In the genomic region with DNA sequence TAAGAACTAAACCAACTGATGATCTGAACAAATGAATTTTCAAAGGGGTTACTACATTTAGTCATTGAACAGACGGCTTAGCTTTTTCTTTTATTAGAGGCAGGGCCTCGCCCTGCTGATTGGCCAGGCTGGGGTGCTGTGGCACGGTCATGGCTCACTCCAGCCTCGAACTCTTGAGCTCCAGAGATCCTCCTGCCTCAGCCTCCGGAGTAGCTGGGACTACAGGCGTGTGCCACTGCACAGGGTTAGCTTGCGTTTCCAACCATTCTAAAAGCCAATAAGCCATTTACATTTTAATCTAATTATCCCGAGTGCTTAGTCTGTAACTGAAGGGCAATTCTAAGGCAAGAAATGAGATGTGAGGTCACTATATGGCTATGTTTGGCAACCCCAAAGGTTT, we compare ENCODE assay signal across 8 cellular contexts. TPM values are rescaled to one million over a fixed set of nuclear protein-coding genes. Genes with fewer than 3 reads are reported as not detected.
DNase-seq lines count a peak whose midpoint lies in the region; ATAC-seq and TF ChIP-seq lines count a peak whose summit lies in the region.

No MANE protein-coding gene starts in this region.

- H3K27me3 ChIP-seq in iPS-20b (ENCODE audit: insufficient read depth, low read length): no peaks in the 10 kb centered on the region
- H3K27me3 ChIP-seq in subcutaneous abdominal adipose tissue (ENCODE audit: control insufficient read depth in 5 of 5, insufficient read depth in 4 of 5, low read length in 5 of 5): no peaks in the 10 kb centered on the region

- H3K27ac ChIP-seq in 22Rv1 (peak overlapping the region; percentile 99), iPS-20b (ENCODE audit: low read length) (no peak overlapping the region), subcutaneous abdominal adipose tissue (ENCODE audit: low read depth, low read length) (peak overlapping the region; percentile 94)

- no peaks in the 10 kb centered on the region for H3K4me1 ChIP-seq in iPS-20b (ENCODE audit: insufficient read depth, low read length)
- peaks cover 2 to 31% (median 23%) of the 10 kb centered on the region in 5 donors for H3K4me1 ChIP-seq in subcutaneous abdominal adipose tissue (ENCODE audit: control insufficient read depth in 5 of 5, insufficient read depth in 5 of 5, low read length in 5 of 5)

- H3K27me3 Mint-ChIP-seq in HFFc6 (ENCODE audit: insufficient read depth): peaks cover 1% of the 10 kb centered on the region; the same call in 1 of the 2 replicates

- peaks cover 25% of the 10 kb centered on the region for H3K4me1 Mint-ChIP-seq in HFFc6 (ENCODE audit: low read depth)

- H3K4me3 ChIP-seq in iPS-20b (ENCODE audit: low read length) (peak overlapping the region; percentile 93), subcutaneous abdominal adipose tissue (ENCODE audit: low read depth in 1 of 5, low read length in 5 of 5) (peak overlapping the region; percentile 74 to 94 (median 88))

- H3K9me3 ChIP-seq in iPS-20b (ENCODE audit: insufficient read depth, low read depth, low read length) (no peaks in the 10 kb centered on the region), subcutaneous abdominal adipose tissue (ENCODE audit: control insufficient read depth in 5 of 5, low read length in 5 of 5) (no peaks in the 10 kb centered on the region)

- H3K36me3 Mint-ChIP-seq in HFFc6 (ENCODE audit: low read depth): peaks cover 8% of the 10 kb centered on the region
- peaks cover 21 to 23% of the 10 kb centered on the region in 2 donors for H3K36me3 Mint-ChIP-seq in activated naive CD4-positive, alpha-beta T cell treated with anti-CD3 and anti-CD28 coated beads, Interleukin-2, amount 50 U/mL, for 72 hours

- no peaks in the 10 kb centered on the region for H3K9me3 Mint-ChIP-seq in HFFc6
- H3K9me3 Mint-ChIP-seq in activated naive CD4-positive, alpha-beta T cell treated with anti-CD3 and anti-CD28 coated beads, Interleukin-2, amount 50 U/mL, for 72 hours: no peaks in the 10 kb centered on the region

- H3K4me3 Mint-ChIP-seq in HFFc6: peak overlapping the region; percentile 100

- H3K27ac Mint-ChIP-seq in HFFc6: peak overlapping the region; percentile 100
- H3K27ac Mint-ChIP-seq in activated naive CD4-positive, alpha-beta T cell treated with anti-CD3 and anti-CD28 coated beads, Interleukin-2, amount 50 U/mL, for 72 hours: peak overlapping the region; percentile 98 to 100

- ATAC-seq in activated naive CD4-positive, alpha-beta T cell treated with anti-CD3 and anti-CD28 coated beads, Interleukin-2, amount 50 U/mL, for 72 hours: no peak

- no peak for TF ChIP-seq CTCF in 22Rv1 (IDR thresholded peaks at IDR 0.05)
- no peak for TF ChIP-seq CTCF in HFFc6 (IDR thresholded peaks at IDR 0.05)

- DNase-seq in HFFc6 (no peak), GM19240 (ENCODE audit: insufficient read length, low spot score) (no peak), HuH-7 (ENCODE audit: low spot score) (no peak), NCI-H226 (no peak)
- peak; percentile 10 to 57 for DNase-seq in activated naive CD4-positive, alpha-beta T cell treated with anti-CD3 and anti-CD28 coated beads, Interleukin-2, amount 50 U/mL, for 72 hours (ENCODE audit: low spot score in 2 of 2)

- H3K36me3 ChIP-seq in iPS-20b (ENCODE audit: insufficient read depth, low read depth, low read length) (no peaks in the 10 kb centered on the region), subcutaneous abdominal adipose tissue (ENCODE audit: control insufficient read depth in 5 of 5, insufficient read depth in 5 of 5, low read length in 5 of 5) (no peaks in the 10 kb centered on the region)

- H3K9ac ChIP-seq in iPS-20b (ENCODE audit: low read depth, low read length) (peak overlapping the region; percentile 97), subcutaneous abdominal adipose tissue (ENCODE audit: low read length in 5 of 5) (peak overlapping the region; percentile 49 to 87 (median 76))

RNA-seq across cellular contexts. Expression of gene CDK13, which starts 1.7 kb away (rescaled TPM):
- 10 to 100 TPM; 28.8 to 31.7 (median 30.2) TPM for total RNA-seq in HFFc6 (2021; fragmentation: NEBNext Ultra II Directional; extraction: Animal tissue kit (Norgen Biotek cat#: 25700))
- 10 to 100 TPM; 37.6 to 41.3 TPM for total RNA-seq in activated naive CD4-positive, alpha-beta T cell treated with anti-CD3 and anti-CD28 coated beads, Interleukin-2, amount 50 U/mL, for 72 hours

Comparison
In these comparisons a context has a peak if more than half of its experiments do, and no peak if none do; other contexts are left out.
1. DNase-seq: peak in activated naive CD4-positive, alpha-beta T cell treated with anti-CD3 and anti-CD28 coated beads, Interleukin-2, amount 50 U/mL, for 72 hours (2 of 2); none in HFFc6 (single experiment), GM19240 (single experiment), HuH-7 (single experiment) and NCI-H226 (single experiment).